In genomic region chr1:20786310-20787099, GRCh38 we compare ENCODE assay signal across 1 cellular context.
TF ChIP-seq lines count a peak whose summit lies in the region.

No MANE protein-coding gene starts in this region.

TF ChIP-seq in HepG2, 621 proteins besides CTCF, POLR2A, EP300 and RAD21 (continued from another document and continues in another):
- TF ChIP-seq ZNF652 (CRISPR knock-in tag; IDR thresholded peaks at IDR 0.05; ENCODE audit: borderline replicate concordance, low read depth) (no peak), ZNF253 (CRISPR knock-in tag; IDR thresholded peaks at IDR 0.05; ENCODE audit: borderline replicate concordance) (no peak), ZMYM2 (CRISPR knock-in tag; IDR thresholded peaks at IDR 0.05) (0 out of 2 replicates have a peak, but pooled peaks have one; percentile 35), HNF4A (CRISPR knock-in tag; IDR thresholded peaks at IDR 0.05) (no peak), ZNF557 (CRISPR knock-in tag; IDR thresholded peaks at IDR 0.05) (no peak), FOXA3 (CRISPR knock-in tag; IDR thresholded peaks at IDR 0.05) (peak; percentile 16; the same call in 1 of the 2 replicates), ZNF33B (CRISPR knock-in tag; IDR thresholded peaks at IDR 0.05) (0 out of 2 replicates have a peak, but pooled peaks have one; percentile 85), ZNF788 (CRISPR knock-in tag; IDR thresholded peaks at IDR 0.05; ENCODE audit: borderline replicate concordance) (peak; percentile 68), ZSCAN25 (CRISPR knock-in tag; IDR thresholded peaks at IDR 0.05) (0 out of 2 replicates have a peak, but pooled peaks have one; percentile 38), BRCA1 (CRISPR knock-in tag; IDR thresholded peaks at IDR 0.05) (0 out of 2 replicates have a peak, but pooled peaks have one; percentile 82), ZNF34 (CRISPR knock-in tag; IDR thresholded peaks at IDR 0.05; ENCODE audit: borderline replicate concordance) (no peak), ZSCAN9 (CRISPR knock-in tag; IDR thresholded peaks at IDR 0.05; ENCODE audit: borderline replicate concordance) (no peak), ATF7-NPFF (CRISPR knock-in tag; IDR thresholded peaks at IDR 0.05; ENCODE audit: low read depth) (peak; percentile 53; the same call in 1 of the 2 replicates), MEIS2 (CRISPR knock-in tag; IDR thresholded peaks at IDR 0.05) (0 out of 2 replicates have a peak, but pooled peaks have one; percentile 58), ZNF703 (CRISPR knock-in tag; IDR thresholded peaks at IDR 0.05; ENCODE audit: borderline replicate concordance) (no peak; the same call in 1 of the 2 replicates), ZKSCAN1 (IDR thresholded peaks at IDR 0.05; ENCODE audit: low read length) (no peak), ZNF138 (CRISPR knock-in tag; IDR thresholded peaks at IDR 0.05; ENCODE audit: low read depth) (no peak), TCF12 (IDR thresholded peaks at IDR 0.05) (no peak), TCF12 (CRISPR knock-in tag; IDR thresholded peaks at IDR 0.05) (peak; percentile 85; the same call in 1 of the 2 replicates), ZNF563 (CRISPR knock-in tag; IDR thresholded peaks at IDR 0.05) (peak; percentile 76; the same call in 1 of the 2 replicates), SIX4 (CRISPR knock-in tag; IDR thresholded peaks at IDR 0.05) (no peak), IRF9 (CRISPR knock-in tag; IDR thresholded peaks at IDR 0.05; ENCODE audit: borderline replicate concordance) (no peak; the same call in 1 of the 2 replicates), SYNCRIP (IDR thresholded peaks at IDR 0.05; ENCODE audit: insufficient read depth, low read depth, low read length) (no peak), ZNF616 (CRISPR knock-in tag; IDR thresholded peaks at IDR 0.05; ENCODE audit: low read depth) (0 out of 2 replicates have a peak, but pooled peaks have one; percentile 49), KDM5B (CRISPR knock-in tag; IDR thresholded peaks at IDR 0.05; ENCODE audit: borderline replicate concordance) (peak; percentile 71; the same call in 1 of the 2 replicates), CBX2 (IDR thresholded peaks at IDR 0.05; ENCODE audit: low read depth, low read length) (no peak), CBX2 (CRISPR knock-in tag; IDR thresholded peaks at IDR 0.05; ENCODE audit: low read depth) (no peak), ZNF605 (CRISPR knock-in tag; IDR thresholded peaks at IDR 0.05) (peak; percentile 43; the same call in 1 of the 2 replicates), ZNF550 (CRISPR knock-in tag; IDR thresholded peaks at IDR 0.05; ENCODE audit: borderline replicate concordance) (no peak), SMC3 (IDR thresholded peaks at IDR 0.05; ENCODE audit: low read length) (no peak), FOXP1 (IDR thresholded peaks at IDR 0.05) (no peak), FOXP1 (CRISPR knock-in tag; IDR thresholded peaks at IDR 0.05) (no peak), ZNF629 (CRISPR knock-in tag; conservative IDR thresholded peaks at IDR 0.05) (no peak), TERF1 (CRISPR knock-in tag; IDR thresholded peaks at IDR 0.05) (no peak), ZNF414 (CRISPR knock-in tag; IDR thresholded peaks at IDR 0.05) (peak; percentile 78; the same call in 1 of the 2 replicates), JUN (CRISPR knock-in tag; IDR thresholded peaks at IDR 0.05) (no peak)
- TF ChIP-seq, protein P1, sequence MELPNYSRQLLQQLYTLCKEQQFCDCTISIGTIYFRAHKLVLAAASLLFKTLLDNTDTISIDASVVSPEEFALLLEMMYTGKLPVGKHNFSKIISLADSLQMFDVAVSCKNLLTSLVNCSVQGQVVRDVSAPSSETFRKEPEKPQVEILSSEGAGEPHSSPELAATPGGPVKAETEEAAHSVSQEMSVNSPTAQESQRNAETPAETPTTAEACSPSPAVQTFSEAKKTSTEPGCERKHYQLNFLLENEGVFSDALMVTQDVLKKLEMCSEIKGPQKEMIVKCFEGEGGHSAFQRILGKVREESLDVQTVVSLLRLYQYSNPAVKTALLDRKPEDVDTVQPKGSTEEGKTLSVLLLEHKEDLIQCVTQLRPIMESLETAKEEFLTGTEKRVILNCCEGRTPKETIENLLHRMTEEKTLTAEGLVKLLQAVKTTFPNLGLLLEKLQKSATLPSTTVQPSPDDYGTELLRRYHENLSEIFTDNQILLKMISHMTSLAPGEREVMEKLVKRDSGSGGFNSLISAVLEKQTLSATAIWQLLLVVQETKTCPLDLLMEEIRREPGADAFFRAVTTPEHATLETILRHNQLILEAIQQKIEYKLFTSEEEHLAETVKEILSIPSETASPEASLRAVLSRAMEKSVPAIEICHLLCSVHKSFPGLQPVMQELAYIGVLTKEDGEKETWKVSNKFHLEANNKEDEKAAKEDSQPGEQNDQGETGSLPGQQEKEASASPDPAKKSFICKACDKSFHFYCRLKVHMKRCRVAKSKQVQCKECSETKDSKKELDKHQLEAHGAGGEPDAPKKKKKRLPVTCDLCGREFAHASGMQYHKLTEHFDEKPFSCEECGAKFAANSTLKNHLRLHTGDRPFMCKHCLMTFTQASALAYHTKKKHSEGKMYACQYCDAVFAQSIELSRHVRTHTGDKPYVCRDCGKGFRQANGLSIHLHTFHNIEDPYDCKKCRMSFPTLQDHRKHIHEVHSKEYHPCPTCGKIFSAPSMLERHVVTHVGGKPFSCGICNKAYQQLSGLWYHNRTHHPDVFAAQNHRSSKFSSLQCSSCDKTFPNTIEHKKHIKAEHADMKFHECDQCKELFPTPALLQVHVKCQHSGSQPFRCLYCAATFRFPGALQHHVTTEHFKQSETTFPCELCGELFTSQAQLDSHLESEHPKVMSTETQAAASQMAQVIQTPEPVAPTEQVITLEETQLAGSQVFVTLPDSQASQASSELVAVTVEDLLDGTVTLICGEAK (IDR thresholded peaks at IDR 0.05) = no peak
- TF ChIP-seq, protein P1 (CRISPR knock-in tag; IDR thresholded peaks at IDR 0.05) = peak; percentile 78
- TF ChIP-seq, protein P2, sequence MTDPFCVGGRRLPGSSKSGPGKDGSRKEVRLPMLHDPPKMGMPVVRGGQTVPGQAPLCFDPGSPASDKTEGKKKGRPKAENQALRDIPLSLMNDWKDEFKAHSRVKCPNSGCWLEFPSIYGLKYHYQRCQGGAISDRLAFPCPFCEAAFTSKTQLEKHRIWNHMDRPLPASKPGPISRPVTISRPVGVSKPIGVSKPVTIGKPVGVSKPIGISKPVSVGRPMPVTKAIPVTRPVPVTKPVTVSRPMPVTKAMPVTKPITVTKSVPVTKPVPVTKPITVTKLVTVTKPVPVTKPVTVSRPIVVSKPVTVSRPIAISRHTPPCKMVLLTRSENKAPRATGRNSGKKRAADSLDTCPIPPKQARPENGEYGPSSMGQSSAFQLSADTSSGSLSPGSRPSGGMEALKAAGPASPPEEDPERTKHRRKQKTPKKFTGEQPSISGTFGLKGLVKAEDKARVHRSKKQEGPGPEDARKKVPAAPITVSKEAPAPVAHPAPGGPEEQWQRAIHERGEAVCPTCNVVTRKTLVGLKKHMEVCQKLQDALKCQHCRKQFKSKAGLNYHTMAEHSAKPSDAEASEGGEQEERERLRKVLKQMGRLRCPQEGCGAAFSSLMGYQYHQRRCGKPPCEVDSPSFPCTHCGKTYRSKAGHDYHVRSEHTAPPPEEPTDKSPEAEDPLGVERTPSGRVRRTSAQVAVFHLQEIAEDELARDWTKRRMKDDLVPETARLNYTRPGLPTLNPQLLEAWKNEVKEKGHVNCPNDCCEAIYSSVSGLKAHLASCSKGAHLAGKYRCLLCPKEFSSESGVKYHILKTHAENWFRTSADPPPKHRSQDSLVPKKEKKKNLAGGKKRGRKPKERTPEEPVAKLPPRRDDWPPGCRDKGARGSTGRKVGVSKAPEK (CRISPR knock-in tag; IDR thresholded peaks at IDR 0.05; ENCODE audit: borderline replicate concordance) = no peak
- TF ChIP-seq, protein P3, sequence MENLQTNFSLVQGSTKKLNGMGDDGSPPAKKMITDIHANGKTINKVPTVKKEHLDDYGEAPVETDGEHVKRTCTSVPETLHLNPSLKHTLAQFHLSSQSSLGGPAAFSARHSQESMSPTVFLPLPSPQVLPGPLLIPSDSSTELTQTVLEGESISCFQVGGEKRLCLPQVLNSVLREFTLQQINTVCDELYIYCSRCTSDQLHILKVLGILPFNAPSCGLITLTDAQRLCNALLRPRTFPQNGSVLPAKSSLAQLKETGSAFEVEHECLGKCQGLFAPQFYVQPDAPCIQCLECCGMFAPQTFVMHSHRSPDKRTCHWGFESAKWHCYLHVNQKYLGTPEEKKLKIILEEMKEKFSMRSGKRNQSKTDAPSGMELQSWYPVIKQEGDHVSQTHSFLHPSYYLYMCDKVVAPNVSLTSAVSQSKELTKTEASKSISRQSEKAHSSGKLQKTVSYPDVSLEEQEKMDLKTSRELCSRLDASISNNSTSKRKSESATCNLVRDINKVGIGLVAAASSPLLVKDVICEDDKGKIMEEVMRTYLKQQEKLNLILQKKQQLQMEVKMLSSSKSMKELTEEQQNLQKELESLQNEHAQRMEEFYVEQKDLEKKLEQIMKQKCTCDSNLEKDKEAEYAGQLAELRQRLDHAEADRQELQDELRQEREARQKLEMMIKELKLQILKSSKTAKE (CRISPR knock-in tag; IDR thresholded peaks at IDR 0.05; ENCODE audit: borderline replicate concordance) = peak; percentile 49; the same call in 1 of the 2 replicates
- TF ChIP-seq, protein P4, sequence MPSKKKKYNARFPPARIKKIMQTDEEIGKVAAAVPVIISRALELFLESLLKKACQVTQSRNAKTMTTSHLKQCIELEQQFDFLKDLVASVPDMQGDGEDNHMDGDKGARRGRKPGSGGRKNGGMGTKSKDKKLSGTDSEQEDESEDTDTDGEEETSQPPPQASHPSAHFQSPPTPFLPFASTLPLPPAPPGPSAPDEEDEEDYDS (CRISPR knock-in tag; IDR thresholded peaks at IDR 0.05) = no peak
- TF ChIP-seq, protein P5, sequence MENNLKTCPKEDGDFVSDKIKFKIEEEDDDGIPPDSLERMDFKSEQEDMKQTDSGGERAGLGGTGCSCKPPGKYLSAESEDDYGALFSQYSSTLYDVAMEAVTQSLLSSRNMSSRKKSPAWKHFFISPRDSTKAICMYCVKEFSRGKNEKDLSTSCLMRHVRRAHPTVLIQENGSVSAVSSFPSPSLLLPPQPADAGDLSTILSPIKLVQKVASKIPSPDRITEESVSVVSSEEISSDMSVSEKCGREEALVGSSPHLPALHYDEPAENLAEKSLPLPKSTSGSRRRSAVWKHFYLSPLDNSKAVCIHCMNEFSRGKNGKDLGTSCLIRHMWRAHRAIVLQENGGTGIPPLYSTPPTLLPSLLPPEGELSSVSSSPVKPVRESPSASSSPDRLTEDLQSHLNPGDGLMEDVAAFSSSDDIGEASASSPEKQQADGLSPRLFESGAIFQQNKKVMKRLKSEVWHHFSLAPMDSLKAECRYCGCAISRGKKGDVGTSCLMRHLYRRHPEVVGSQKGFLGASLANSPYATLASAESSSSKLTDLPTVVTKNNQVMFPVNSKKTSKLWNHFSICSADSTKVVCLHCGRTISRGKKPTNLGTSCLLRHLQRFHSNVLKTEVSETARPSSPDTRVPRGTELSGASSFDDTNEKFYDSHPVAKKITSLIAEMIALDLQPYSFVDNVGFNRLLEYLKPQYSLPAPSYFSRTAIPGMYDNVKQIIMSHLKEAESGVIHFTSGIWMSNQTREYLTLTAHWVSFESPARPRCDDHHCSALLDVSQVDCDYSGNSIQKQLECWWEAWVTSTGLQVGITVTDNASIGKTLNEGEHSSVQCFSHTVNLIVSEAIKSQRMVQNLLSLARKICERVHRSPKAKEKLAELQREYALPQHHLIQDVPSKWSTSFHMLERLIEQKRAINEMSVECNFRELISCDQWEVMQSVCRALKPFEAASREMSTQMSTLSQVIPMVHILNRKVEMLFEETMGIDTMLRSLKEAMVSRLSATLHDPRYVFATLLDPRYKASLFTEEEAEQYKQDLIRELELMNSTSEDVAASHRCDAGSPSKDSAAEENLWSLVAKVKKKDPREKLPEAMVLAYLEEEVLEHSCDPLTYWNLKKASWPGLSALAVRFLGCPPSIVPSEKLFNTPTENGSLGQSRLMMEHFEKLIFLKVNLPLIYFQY (CRISPR knock-in tag; IDR thresholded peaks at IDR 0.05; ENCODE audit: borderline replicate concordance) = no peak
